8 cellular contexts compared by ENCODE assay signal in genomic region chr2:105338020-105338385, GRCh38. TPM values are rescaled to one million over a fixed set of nuclear protein-coding genes. Genes with fewer than 3 reads are reported as not detected.
DNase-seq lines count a peak whose midpoint lies in the region; ATAC-seq, FAIRE-seq and TF ChIP-seq lines count a peak whose summit lies in the region.

No MANE protein-coding gene starts in this region.

- H3K56ac ChIP-seq in H1 (replicated peaks; ENCODE audit: insufficient read length, low read depth, low read length), result no peak overlapping the region

- H3K27me3 Mint-ChIP-seq in CD8-positive, alpha-beta T cell (ENCODE audit: low read depth), result no peaks in the 10 kb centered on the region

- H2BK5ac ChIP-seq in H1 (ENCODE audit: low read depth, low read length), result no peak overlapping the region

- peak; percentile 6 for ATAC-seq in CD8-positive, alpha-beta T cell
- peak; percentile 21 for ATAC-seq in GM21526 (IDR thresholded peaks at IDR 0.05; ENCODE audit: low FRiP score, unreplicated experiment)

- no peaks in the 10 kb centered on the region for H3K27me3 ChIP-seq in CD8-positive, alpha-beta T cell (ENCODE audit: insufficient read depth, low read length)
- H3K27me3 ChIP-seq in H1 (replicated peaks in 1 of 4; ENCODE audit: control insufficient read depth in 3 of 4, extremely low read depth in 1 of 4, insufficient read depth in 3 of 4, low read length in 3 of 4) (no peaks in the 10 kb centered on the region), neuron (ENCODE audit: insufficient read depth, low read length) (no peaks in the 10 kb centered on the region)

- no peak overlapping the region for H3K14ac ChIP-seq in H1 (ENCODE audit: insufficient read length)

- no peak overlapping the region for H4K5ac ChIP-seq in H1 (ENCODE audit: insufficient read length, low read depth, low read length)

- peak overlapping the region; percentile 100 for H3K27ac Mint-ChIP-seq in CD8-positive, alpha-beta T cell

- CTCF ChIA-PET in CD8-positive, alpha-beta T cell (lab: Charles Lee), result interaction anchor here (1.2 to 1.5 kb wide), 2 partner anchors 11 to 183 kb away, joined by 4 to 5 read pairs; no protein-coding TSS in a partner anchor
- CTCF ChIA-PET in H1 (lab: Charles Lee; ENCODE audit: partially characterized antibody), result interaction anchor here (0.5 to 1.5 kb wide), 5 partner anchors 40 to 218 kb away, joined by 3 to 4 read pairs (median 3); no protein-coding TSS in a partner anchor

- WGBS in H1 (ENCODE audit: extremely low coverage in 1 of 2, insufficient coverage in 1 of 2, insufficient read length in 1 of 2, insufficient replicate concordance in 2 of 2, low coverage in 1 of 2, low lambda C conversion rate in 2 of 2, missing lambda C conversion rate in 1 of 2), 2 experiments, result 12 to 100% methylated on average over 1 to 5 of the region's 5 CpGs

- H2AK5ac ChIP-seq in H1 (ENCODE audit: low read depth, low read length), result no peak overlapping the region

- TF ChIP-seq CTCF in CD8-positive, alpha-beta T cell (IDR thresholded peaks at IDR 0.05), result no peak
- TF ChIP-seq CTCF in NB4 (IDR thresholded peaks at IDR 0.05; ENCODE audit: low read depth, low read length) (no peak), H1 (IDR thresholded peaks at IDR 0.05; ENCODE audit: control extremely low read depth in 1 of 3, insufficient read depth in 1 of 3, low read depth in 1 of 3, low read length in 3 of 3) (no peak)

- H3K23me2 ChIP-seq in H1 (ENCODE audit: low read depth, low read length), result peaks cover 7% of the 10 kb centered on the region; the same call in 1 of the 2 replicates

- H4K8ac ChIP-seq in H1 (ENCODE audit: extremely low read depth, insufficient read depth, low read length), result no peak overlapping the region

- H3K27ac ChIP-seq in CD8-positive, alpha-beta T cell (ENCODE audit: low read depth, low read length), result peak overlapping the region; percentile 96
- peak overlapping the region; percentile 60 for H3K27ac ChIP-seq in H1 (ENCODE audit: low read depth, low read length)

- H3K36me3 Mint-ChIP-seq in CD8-positive, alpha-beta T cell, result peaks cover 50% of the 10 kb centered on the region

- peak overlapping the region; percentile 100 for H3K4me3 Mint-ChIP-seq in CD8-positive, alpha-beta T cell

- H4K91ac ChIP-seq in H1 (replicated peaks; ENCODE audit: insufficient read length, low read length), result no peak overlapping the region

- peaks cover 18% of the 10 kb centered on the region for H3K4me1 ChIP-seq in CD8-positive, alpha-beta T cell (ENCODE audit: insufficient read depth, low read length)
- H3K4me1 ChIP-seq in H1 (replicated peaks in 1 of 4; ENCODE audit: control insufficient read depth in 3 of 4, insufficient read depth in 4 of 4, low read length in 3 of 4) (peaks cover 0 to 5% (median 0%) of the 10 kb centered on the region in 4 experiments; a peak in 2 of 7 replicates), neuron (ENCODE audit: insufficient read depth, low read length) (peaks cover 14% of the 10 kb centered on the region)

- no peak overlapping the region for H2BK20ac ChIP-seq in H1 (ENCODE audit: low read length)

- H3K9me3 ChIP-seq in CD8-positive, alpha-beta T cell (ENCODE audit: low read length), result no peaks in the 10 kb centered on the region
- no peaks in the 10 kb centered on the region for H3K9me3 ChIP-seq in H1 (ENCODE audit: insufficient read depth in 2 of 2, low read depth in 1 of 2, low read length in 1 of 2)
- H3K9me3 ChIP-seq in neuron (ENCODE audit: low read length), result no peaks in the 10 kb centered on the region

- no peak overlapping the region for H2BK15ac ChIP-seq in H1 (ENCODE audit: low read length)

- TF ChIP-seq EP300 in H1 (IDR thresholded peaks at IDR 0.05; ENCODE audit: borderline replicate concordance in 1 of 2, low read depth in 2 of 2, low read length in 2 of 2), result no peak

- H2BK12ac ChIP-seq in H1 (ENCODE audit: low read depth, low read length), result no peak overlapping the region

- no peak overlapping the region for H3K4ac ChIP-seq in H1 (replicated peaks; ENCODE audit: insufficient read length, low read depth, low read length)

- no peak for DNase-seq in CD8-positive, alpha-beta T cell
- DNase-seq in NB4 (ENCODE audit: low read depth) (peak; percentile 31), H1 (ENCODE audit: low read depth in 1 of 2, low spot score in 2 of 2) (no peak), GM03348 (ENCODE audit: low spot score) (no peak), NCI-H1105 (lab: John Stamatoyannopoulos, UW) (no peak)
- DNase-seq in activated effector memory CD4-positive, alpha-beta T cell treated with anti-CD3 and anti-CD28 coated beads, Interleukin-2, amount 50 U/mL, for 16 hours, result no peak

- peak overlapping the region; percentile 65 to 98 (median 79) for H3K9ac ChIP-seq in H1 (replicated peaks in 1 of 4; ENCODE audit: extremely low read depth in 1 of 4, low read depth in 3 of 4, low read length in 3 of 4)

- H3K36me3 ChIP-seq in CD8-positive, alpha-beta T cell (ENCODE audit: insufficient read depth, low read length), result peaks cover 26% of the 10 kb centered on the region
- H3K36me3 ChIP-seq in H1 (ENCODE audit: control insufficient read depth in 2 of 4, insufficient read depth in 4 of 4, low read length in 3 of 4) (peaks cover 4 to 36% (median 21%) of the 10 kb centered on the region in 4 experiments; a peak in 7 of 8 replicates), neuron (ENCODE audit: insufficient read depth, low read length) (peaks cover 31% of the 10 kb centered on the region)

- peak overlapping the region; percentile 67 for H3K4me3 ChIP-seq in CD8-positive, alpha-beta T cell (ENCODE audit: low read depth, low read length)
- H3K4me3 ChIP-seq in NB4 (ENCODE audit: low read depth, low read length) (peak overlapping the region; percentile 97), H1 (ENCODE audit: extremely low read depth in 1 of 4, insufficient read depth in 2 of 4, low read depth in 3 of 4, low read length in 4 of 4) (peak overlapping the region; percentile 82 to 99 (median 96)), neuron (ENCODE audit: low read length) (peak overlapping the region; percentile 97)

- no peak overlapping the region for H3K18ac ChIP-seq in H1 (ENCODE audit: extremely low read depth, low read length)

- H3K4me1 Mint-ChIP-seq in CD8-positive, alpha-beta T cell (ENCODE audit: low read depth), result peaks cover 33% of the 10 kb centered on the region

- TF ChIP-seq POLR2A in NB4 (IDR thresholded peaks at IDR 0.05; ENCODE audit: extremely low read depth, insufficient read length), result no peak
- TF ChIP-seq POLR2A in H1 (IDR thresholded peaks at IDR 0.05; ENCODE audit: control extremely low read depth in 1 of 2, low read depth in 2 of 2, low read length in 2 of 2), result no peak

- H3K23ac ChIP-seq in H1 (ENCODE audit: insufficient read length), result no peak overlapping the region

- peaks cover 0 to 1% of the 10 kb centered on the region in 2 experiments for H4K20me1 ChIP-seq in H1 (replicated peaks in 1 of 2; ENCODE audit: control insufficient read depth in 1 of 2, insufficient read depth in 2 of 2, low read length in 2 of 2)

- peak overlapping the region; percentile 6; the same call in 1 of the 2 replicates for H2AFZ ChIP-seq in H1 (ENCODE audit: low read length)
- H2AFZ ChIP-seq in neuron (ENCODE audit: low read depth, low read length), result no peak overlapping the region

- FAIRE-seq in H1 (lab: Jason Lieb, UNC), result no peak

- peak overlapping the region; percentile 72 to 74 for H3K4me2 ChIP-seq in H1 (ENCODE audit: insufficient read depth in 1 of 2, low read depth in 2 of 2, low read length in 2 of 2)

- H3K9me3 Mint-ChIP-seq in CD8-positive, alpha-beta T cell, result no peaks in the 10 kb centered on the region

- no peak overlapping the region for H2BK120ac ChIP-seq in H1 (replicated peaks; ENCODE audit: low read depth, low read length)

- intact Hi-C loops in CD8-positive, alpha-beta T cell (cut with DNase I, micrococcal nuclease), result loop anchor here (5.0 to 10.0 kb wide), 4 partner anchors 59 to 857 kb away; partner anchors contain the start of genes UXS1 (in 2 of the 2), FHL2 (in 1 of the 2) and MRPS9 (in 1 of the 2)

- TF ChIP-seq RAD21 in H1 (IDR thresholded peaks at IDR 0.05 in 1 of 2, conservative IDR thresholded peaks at IDR 0.05 in 1 of 2; ENCODE audit: low read depth in 2 of 2, low read length in 2 of 2), result no peak

- H3K79me2 ChIP-seq in H1 (ENCODE audit: control insufficient read depth in 1 of 2, insufficient read depth in 2 of 2, low read length in 2 of 2), result peaks cover 16 to 44% of the 10 kb centered on the region in 2 experiments

- H3K79me1 ChIP-seq in H1 (ENCODE audit: low read depth, low read length), result no peaks in the 10 kb centered on the region; the same call in 1 of the 2 replicates

- POLR2A ChIA-PET in CD8-positive, alpha-beta T cell (lab: Charles Lee), result interaction anchor here (1.2 to 2.9 kb wide), 2 partner anchors 9 to 759 kb away, joined by 3 to 15 read pairs; partner anchors contain the start of gene TGFBRAP1
- POLR2A ChIA-PET in H1 (lab: Charles Lee; ENCODE audit: partially characterized antibody), result interaction anchor here (1.1 to 2.9 kb wide), 7 partner anchors 9 to 184 kb away, joined by 3 to 11 read pairs (median 5); partner anchors contain the start of gene FHL2

TF ChIP-seq in H1, 55 proteins besides CTCF, POLR2A, EP300 and RAD21:
- 0 out of 2 replicates have a peak, but pooled peaks have one; percentile 25 for TF ChIP-seq KDM5A (IDR thresholded peaks at IDR 0.05; ENCODE audit: low read length)
- TF ChIP-seq YY1 (IDR thresholded peaks at IDR 0.05; ENCODE audit: low read depth, low read length), result no peak

RNA-seq across cellular contexts. Expression of gene C2orf49, which starts 0.7 kb away (rescaled TPM):
- total RNA-seq in CD8-positive, alpha-beta T cell, result 10 to 100 TPM; 27.8 to 28.9 TPM
- total RNA-seq in H1 (2021; fragmentation: NEBNext Ultra II Directional; extraction: Animal tissue kit (Norgen Biotek cat#: 25700)), result 14.4 and 19.9 TPM in 2 replicates
- polyA plus RNA-seq in H1 (2011; rRNA removed), result 3.9 and 5.6 TPM in 2 replicates
- polyA plus RNA-seq in H1 (2011; cell fraction: cytosol; rRNA removed), result 12.0 TPM
- polyA plus RNA-seq in H1 (2011; cell fraction: nucleus; rRNA removed), result 2.0 TPM
- 10.9 to 15.4 TPM (median 12.8 TPM) in 4 replicates for polyA plus RNA-seq in H1 (2012, experiment 1 of 2)
- 3.7 TPM for polyA plus RNA-seq in H1 (2012, experiment 2 of 2)
- 18.3 TPM for polyA plus RNA-seq in H1 (2013, experiment 1 of 2)
- 16.8 TPM for polyA plus RNA-seq in H1 (2013, experiment 2 of 2)
- 4.5 and 4.8 TPM in 2 replicates for polyA minus RNA-seq in H1 (2011; rRNA and poly(A)+ RNA removed)
- polyA minus RNA-seq in H1 (2011; cell fraction: cytosol; rRNA and poly(A)+ RNA removed), result 5.4 TPM
- 11.3 TPM for polyA minus RNA-seq in H1 (2011; cell fraction: nucleus; rRNA and poly(A)+ RNA removed)

RNA-seq across cellular contexts. Expression of gene TGFBRAP1, which starts 8.5 kb away (rescaled TPM):
- total RNA-seq in CD8-positive, alpha-beta T cell, result 10 to 100 TPM; 16.1 to 16.3 TPM
- total RNA-seq in H1 (2021; fragmentation: NEBNext Ultra II Directional; extraction: Animal tissue kit (Norgen Biotek cat#: 25700)), result 20.2 and 21.9 TPM in 2 replicates
- polyA plus RNA-seq in H1 (2011; rRNA removed), result 11.2 and 11.7 TPM in 2 replicates
- polyA plus RNA-seq in H1 (2011; cell fraction: cytosol; rRNA removed), result 10.0 TPM
- polyA plus RNA-seq in H1 (2011; cell fraction: nucleus; rRNA removed), result 13.4 TPM
- 11.0 to 13.4 TPM (median 12.8 TPM) in 4 replicates for polyA plus RNA-seq in H1 (2012, experiment 1 of 2)
- 5.6 TPM for polyA plus RNA-seq in H1 (2012, experiment 2 of 2)
- polyA plus RNA-seq in H1 (2013, experiment 1 of 2), result 9.6 TPM
- 10.2 TPM for polyA plus RNA-seq in H1 (2013, experiment 2 of 2)
- polyA minus RNA-seq in H1 (2011; rRNA and poly(A)+ RNA removed), result 16.0 and 18.8 TPM in 2 replicates
- polyA minus RNA-seq in H1 (2011; cell fraction: cytosol; rRNA and poly(A)+ RNA removed), result 12.4 TPM
- polyA minus RNA-seq in H1 (2011; cell fraction: nucleus; rRNA and poly(A)+ RNA removed), result 12.7 TPM
